ENCODE assay signal across 13 cellular contexts in the genomic region with DNA sequence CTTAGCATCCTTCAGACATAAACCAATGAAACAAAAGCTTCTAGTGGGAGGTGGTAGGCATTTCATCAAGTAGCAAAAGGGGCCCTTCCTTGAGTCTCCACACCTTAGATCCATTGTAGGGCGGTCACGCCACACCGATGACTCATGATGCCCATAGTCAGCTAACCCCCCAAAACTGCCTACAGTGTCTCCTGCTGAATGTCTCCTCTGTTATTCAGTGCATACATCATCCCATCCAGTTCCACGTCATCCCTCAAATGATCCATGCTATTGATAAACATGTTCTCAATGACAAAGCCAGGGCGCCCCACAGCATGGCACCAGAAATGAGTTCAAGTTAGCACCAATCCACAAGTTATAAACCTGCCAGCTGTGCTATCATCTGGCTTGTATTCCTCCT. TPM values are rescaled to one million over a fixed set of nuclear protein-coding genes. Genes with fewer than 3 reads are reported as not detected.
"Had no signal": no experiment of that assay in that cellular context is flagged by ENCODE, and none has a peak within 500 bp of the region (broad histone marks: within the 10 kb centered on the region; RNA-seq: fewer than 3 reads in every experiment).

No MANE protein-coding gene starts in this region.

- H3K36me3 ChIP-seq: colonic mucosa, heart left ventricle, neural progenitor cell, ovary, right atrium auricular region, tibial nerve had no signal

- H3K4me3 Mint-ChIP-seq: natural killer cell treated with Interleukin-12 subunit alpha and Interleukin-12 subunit beta and Interleukin-15 and Interleukin-18, amount 100 ng/mL, for 72 hours; neural progenitor cell; stimulated activated memory B cell treated with anti-CD40 and anti-IgM and Interleukin-4, amounts not matched to agents 10 μg/mL and 1 μg/mL and 100 μg/mL, for 72 hours; stimulated activated naive CD8-positive, alpha-beta T cell treated with anti-CD3 and anti-CD28 coated beads, Interleukin-15, Interleukin-2, amounts not matched to agents 100 ng/mL and 50 ng/mL, for 24 hours had no signal

- H3K4me1 ChIP-seq: colonic mucosa, neural progenitor cell had no signal

- H3K9me3 ChIP-seq: colonic mucosa, heart left ventricle, ovary, right atrium auricular region, tibial nerve had no signal

- H3K4me3 ChIP-seq: colonic mucosa, heart left ventricle, neural progenitor cell, ovary, right atrium auricular region, smooth muscle cell, tibial nerve had no signal

- DNase-seq: foreskin melanocyte had no signal

- H3K27me3 ChIP-seq: colonic mucosa, ovary, right atrium auricular region had no signal

- H3K9me3 Mint-ChIP-seq: natural killer cell treated with Interleukin-12 subunit alpha and Interleukin-12 subunit beta and Interleukin-15 and Interleukin-18, amount 100 ng/mL, for 72 hours; neural progenitor cell; stimulated activated memory B cell treated with anti-CD40 and anti-IgM and Interleukin-4, amounts not matched to agents 10 μg/mL and 1 μg/mL and 100 μg/mL, for 72 hours; stimulated activated naive CD8-positive, alpha-beta T cell treated with anti-CD3 and anti-CD28 coated beads, Interleukin-15, Interleukin-2, amounts not matched to agents 100 ng/mL and 50 ng/mL, for 24 hours had no signal

- H3K27ac ChIP-seq: colonic mucosa, heart left ventricle, neural progenitor cell, ovary, right atrium auricular region had no signal

- H3K36me3 Mint-ChIP-seq: natural killer cell treated with Interleukin-12 subunit alpha and Interleukin-12 subunit beta and Interleukin-15 and Interleukin-18, amount 100 ng/mL, for 72 hours; neural progenitor cell; stimulated activated memory B cell treated with anti-CD40 and anti-IgM and Interleukin-4, amounts not matched to agents 10 μg/mL and 1 μg/mL and 100 μg/mL, for 72 hours had no signal

- H3K4me1 Mint-ChIP-seq: neural progenitor cell; stimulated activated memory B cell treated with anti-CD40 and anti-IgM and Interleukin-4, amounts not matched to agents 10 μg/mL and 1 μg/mL and 100 μg/mL, for 72 hours had no signal

- H3K27ac Mint-ChIP-seq: natural killer cell treated with Interleukin-12 subunit alpha and Interleukin-12 subunit beta and Interleukin-15 and Interleukin-18, amount 100 ng/mL, for 72 hours; neural progenitor cell; stimulated activated memory B cell treated with anti-CD40 and anti-IgM and Interleukin-4, amounts not matched to agents 10 μg/mL and 1 μg/mL and 100 μg/mL, for 72 hours; stimulated activated naive CD8-positive, alpha-beta T cell treated with anti-CD3 and anti-CD28 coated beads, Interleukin-15, Interleukin-2, amounts not matched to agents 100 ng/mL and 50 ng/mL, for 24 hours had no signal

RNA-seq across cellular contexts. Expression of gene ACKR3, which starts 57.4 kb away (rescaled TPM):
- total RNA-seq: epithelial cell of proximal tubule, myocyte had no signal
